3 cellular contexts compared by ENCODE assay signal in genomic region chr19:3524075-3524842, GRCh38.
TF ChIP-seq lines count a peak whose summit lies in the region.

No MANE protein-coding gene starts in this region.

TF ChIP-seq in liver, 16 proteins besides CTCF, POLR2A, EP300 and RAD21:
- no peak for TF ChIP-seq YY1 (IDR thresholded peaks at IDR 0.05)
- TF ChIP-seq SP1 (IDR thresholded peaks at IDR 0.05), result peak; percentile 38
- TF ChIP-seq GABPA (IDR thresholded peaks at IDR 0.05 in 1 of 2, conservative IDR thresholded peaks at IDR 0.05 in 1 of 2), result no peak
- TF ChIP-seq NR2F2 (IDR thresholded peaks at IDR 0.05), result no peak
- TF ChIP-seq MAX (IDR thresholded peaks at IDR 0.05), result no peak
- no peak for TF ChIP-seq EGR1 (IDR thresholded peaks at IDR 0.05; ENCODE audit: low read depth in 2 of 2)
- no peak for TF ChIP-seq FOXA2 (IDR thresholded peaks at IDR 0.05)
- TF ChIP-seq JUND (IDR thresholded peaks at IDR 0.05), result no peak
- no peak for TF ChIP-seq ZBTB33 (IDR thresholded peaks at IDR 0.05)
- TF ChIP-seq HNF4A (conservative IDR thresholded peaks at IDR 0.05), result peak; percentile 38 to 50
- TF ChIP-seq REST (IDR thresholded peaks at IDR 0.05), result no peak
- TF ChIP-seq RXRA (IDR thresholded peaks at IDR 0.05), result peak in 1 of 2 donors; percentile 16
- TF ChIP-seq ATF3 (IDR thresholded peaks at IDR 0.05), result no peak
- TF ChIP-seq TAF1 (conservative IDR thresholded peaks at IDR 0.05), result no peak
- TF ChIP-seq FOXA1 (IDR thresholded peaks at IDR 0.05), result no peak
- TF ChIP-seq HNF4G (IDR thresholded peaks at IDR 0.05), result no peak

TF ChIP-seq in HepG2, 621 proteins besides CTCF, POLR2A, EP300 and RAD21:
- TF ChIP-seq ATRX (CRISPR knock-in tag; IDR thresholded peaks at IDR 0.05; ENCODE audit: borderline replicate concordance) (no peak), MLX (CRISPR knock-in tag; IDR thresholded peaks at IDR 0.05) (no peak), TEF (CRISPR knock-in tag; IDR thresholded peaks at IDR 0.05) (no peak), NFE2L1 (CRISPR knock-in tag; IDR thresholded peaks at IDR 0.05; ENCODE audit: borderline replicate concordance) (no peak), BORCS8-MEF2B (CRISPR knock-in tag; IDR thresholded peaks at IDR 0.05) (no peak), ZNF30 (CRISPR knock-in tag; IDR thresholded peaks at IDR 0.05) (no peak)

TF ChIP-seq in GM12891, 5 proteins besides CTCF, POLR2A, EP300 and RAD21:
- TF ChIP-seq PAX5 (IDR thresholded peaks at IDR 0.05; ENCODE audit: insufficient read depth, low read length, severe bottlenecking), result no peak
- TF ChIP-seq TAF1 (IDR thresholded peaks at IDR 0.05; ENCODE audit: low read depth, low read length), result no peak
- TF ChIP-seq POU2F2 (IDR thresholded peaks at IDR 0.05; ENCODE audit: low read depth, low read length), result no peak
- no peak for TF ChIP-seq SPI1 (IDR thresholded peaks at IDR 0.05; ENCODE audit: low read depth, low read length)
- no peak for TF ChIP-seq POLR2AphosphoS5 (IDR thresholded peaks at IDR 0.05; ENCODE audit: low read depth, low read length)
